Comparison of ENCODE assay signal across 21 cellular contexts in genomic region chr1:53549781-53550180, GRCh38.
"Had no signal": no experiment of that assay in that cellular context is flagged by ENCODE, and none has a peak within 500 bp of the region (broad histone marks: within the 10 kb centered on the region; RNA-seq: fewer than 3 reads in every experiment).

No MANE protein-coding gene starts in this region.

- H3K4me3 Mint-ChIP-seq: activated B cell treated with CpG ODN at 0.5 μM for 24 hours; activated T-helper 1 cell treated with anti-CD3 and anti-CD28 coated beads, Interleukin-12 subunit alpha, Interleukin-12 subunit beta, Interleukin-2, Interleukin-4 antibody, amounts not matched to agents 30 ng/mL and 10 ng/mL and 1 ng/mL, durations not matched to agents 14 hours and 24 hours and 36 hours; memory B cell; nephron progenitor cell; stimulated activated memory B cell treated with anti-CD40 and anti-IgM and Interleukin-4, amounts not matched to agents 10 μg/mL and 1 μg/mL and 100 μg/mL, for 72 hours; T-cell had no signal

- ATAC-seq: SK-N-SH treated with all-trans-retinoic acid at 6 μM for 48 hours; stimulated activated memory B cell treated with anti-CD40 and anti-IgM and Interleukin-4, amounts not matched to agents 10 μg/mL and 1 μg/mL and 100 μg/mL, for 72 hours; T-cell had no signal

- H3K27ac Mint-ChIP-seq: activated B cell treated with CpG ODN at 0.5 μM for 24 hours; activated T-helper 1 cell treated with anti-CD3 and anti-CD28 coated beads, Interleukin-12 subunit alpha, Interleukin-12 subunit beta, Interleukin-2, Interleukin-4 antibody, amounts not matched to agents 30 ng/mL and 10 ng/mL and 1 ng/mL, durations not matched to agents 14 hours and 24 hours and 36 hours; memory B cell; nephron progenitor cell; stimulated activated memory B cell treated with anti-CD40 and anti-IgM and Interleukin-4, amounts not matched to agents 10 μg/mL and 1 μg/mL and 100 μg/mL, for 72 hours; T-cell had no signal

- H3K4me1 Mint-ChIP-seq: activated B cell treated with CpG ODN at 0.5 μM for 24 hours; memory B cell; stimulated activated memory B cell treated with anti-CD40 and anti-IgM and Interleukin-4, amounts not matched to agents 10 μg/mL and 1 μg/mL and 100 μg/mL, for 72 hours; T-cell had no signal

- DNase-seq: activated B cell treated with CpG ODN at 0.5 μM for 24 hours; activated CD4-positive, alpha-beta T cell treated with anti-CD3 and anti-CD28 coated beads, Interleukin-2, amount 50 U/mL, for 1 hour; activated naive CD4-positive, alpha-beta T cell; caudate nucleus; hippocampal formation; nucleus accumbens; retina; SIG-M5; small intestine; stimulated activated CD4-positive, alpha-beta T cell treated with anti-CD3 and anti-CD28 coated beads, Interleukin-4, amount 100 ng/mL, for 24 hours; T-cell had no signal

- H3K9me3 ChIP-seq: body of pancreas, left lung, thoracic aorta had no signal

- H3K4me1 ChIP-seq: body of pancreas had no signal

- H3K9me3 Mint-ChIP-seq: activated B cell treated with CpG ODN at 0.5 μM for 24 hours; activated T-helper 1 cell treated with anti-CD3 and anti-CD28 coated beads, Interleukin-12 subunit alpha, Interleukin-12 subunit beta, Interleukin-2, Interleukin-4 antibody, amounts not matched to agents 30 ng/mL and 10 ng/mL and 1 ng/mL, durations not matched to agents 14 hours and 24 hours and 36 hours; memory B cell; nephron progenitor cell; stimulated activated memory B cell treated with anti-CD40 and anti-IgM and Interleukin-4, amounts not matched to agents 10 μg/mL and 1 μg/mL and 100 μg/mL, for 72 hours; T-cell had no signal

- H3K4me3 ChIP-seq: body of pancreas, dorsolateral prefrontal cortex, left lung, thoracic aorta had no signal

- H3K36me3 ChIP-seq: left lung, thoracic aorta had no signal

- H3K27me3 ChIP-seq: body of pancreas, dorsolateral prefrontal cortex, left lung had no signal

- H3K36me3 Mint-ChIP-seq: memory B cell; stimulated activated memory B cell treated with anti-CD40 and anti-IgM and Interleukin-4, amounts not matched to agents 10 μg/mL and 1 μg/mL and 100 μg/mL, for 72 hours; T-cell had no signal

- H3K27ac ChIP-seq: body of pancreas, dorsolateral prefrontal cortex, epithelial cell of prostate, left lung, thoracic aorta had no signal
